13 cellular contexts compared by ENCODE assay signal in the genomic region with DNA sequence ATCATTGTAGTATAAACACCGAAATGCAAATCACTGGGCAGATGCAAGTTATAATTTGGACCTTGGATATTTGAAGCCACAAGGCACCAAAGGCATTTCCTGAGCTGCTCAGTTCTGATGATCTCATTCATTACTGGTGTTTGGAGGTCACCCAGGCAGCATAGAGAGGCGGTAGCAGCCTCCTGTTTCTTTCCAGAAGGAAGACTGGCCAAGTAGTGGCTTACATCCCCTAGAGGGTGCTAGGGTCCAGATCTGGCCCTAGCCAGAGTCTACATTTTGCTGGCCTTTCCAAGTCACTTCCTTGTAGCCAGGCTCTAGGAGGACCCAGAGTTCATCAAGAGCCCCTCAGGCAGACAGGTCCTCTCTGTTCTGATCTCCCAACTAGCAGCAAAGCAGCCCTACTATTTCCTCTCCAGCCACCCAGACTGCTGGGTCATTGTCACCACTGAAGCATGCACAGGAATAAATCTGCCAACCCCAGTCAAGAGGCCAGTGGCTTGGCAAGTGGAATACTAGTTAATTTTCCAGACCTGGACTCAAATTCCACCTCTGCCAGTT. TPM values are rescaled to one million over a fixed set of nuclear protein-coding genes. Genes with fewer than 3 reads are reported as not detected.
DNase-seq lines count a peak whose midpoint lies in the region; ATAC-seq and TF ChIP-seq lines count a peak whose summit lies in the region.
"Had no signal": no experiment of that assay in that cellular context is flagged by ENCODE, and none has a peak within 500 bp of the region (broad histone marks: within the 10 kb centered on the region; RNA-seq: fewer than 3 reads in every experiment).

No MANE protein-coding gene starts in this region.

- H3K27ac ChIP-seq in right cardiac atrium (ENCODE audit: low read length) (no peak overlapping the region), aorta (ENCODE audit: low read depth in 1 of 2, low read length in 2 of 2) (peak overlapping the region; percentile 63 to 95)
- H3K27ac ChIP-seq: C4-2B, HL-60 had no signal

- CTCF ChIA-PET in WTC11 (lab: Charles Lee): no interaction called here

- POLR2A ChIA-PET in WTC11 (lab: Charles Lee): no interaction called here

- no peak for TF ChIP-seq CTCF in WTC11 (IDR thresholded peaks at IDR 0.05)

- no peaks in the 10 kb centered on the region for H3K9me3 Mint-ChIP-seq in WTC11
- H3K9me3 Mint-ChIP-seq: activated naive CD4-positive, alpha-beta T cell treated with anti-CD3 and anti-CD28 coated beads, Interleukin-2, amount 10 ng/mL, durations not matched to agents 7 days and 5 days; memory B cell had no signal

- H3K4me1 ChIP-seq in right cardiac atrium (ENCODE audit: control insufficient read depth, insufficient read depth, low read length) (no peaks in the 10 kb centered on the region), aorta (ENCODE audit: control insufficient read depth in 1 of 2, insufficient read depth in 2 of 2, low read length in 2 of 2) (peaks cover 3 to 4% of the 10 kb centered on the region in 2 donors)

- DNase-seq in Right ventricle myocardium inferior (ENCODE audit: missing footprints): no peak
- DNase-seq in cardiac septum (ENCODE audit: low spot score): no peak
- DNase-seq in WTC11 (ENCODE audit: low spot score): no peak
- peak in 2 of 3 donors; percentile 24 to 56 for DNase-seq in right cardiac atrium
- DNase-seq in aorta: peak in 1 of 2 donors; percentile 69
- no peak for DNase-seq in NK-92 (lab: John Stamatoyannopoulos, UW; ENCODE audit: unreplicated experiment)
- DNase-seq: activated naive CD4-positive, alpha-beta T cell treated with anti-CD3 and anti-CD28 coated beads, Interleukin-2, amount 10 ng/mL, durations not matched to agents 7 days and 5 days; SHP77 had no signal

- H3K4me3 ChIP-seq in right cardiac atrium (ENCODE audit: low read length): no peak overlapping the region
- H3K4me3 ChIP-seq in aorta (ENCODE audit: low read length in 2 of 2): no peak overlapping the region

- H3K36me3 ChIP-seq in aorta (ENCODE audit: control insufficient read depth in 1 of 2, insufficient read depth in 2 of 2, low read length in 1 of 2): no peaks in the 10 kb centered on the region

- peaks cover 12% of the 10 kb centered on the region for H3K4me1 Mint-ChIP-seq in WTC11

- 44% methylated on average over 2 of the region's 2 CpGs for WGBS in right cardiac atrium
- WGBS in aorta, 2 donors: 6 to 8% methylated on average over 2 of the region's 2 CpGs

- H3K27me3 Mint-ChIP-seq in WTC11 (ENCODE audit: low read depth): peaks cover 62% of the 10 kb centered on the region

- intact Hi-C loops in Right ventricle myocardium inferior (cut with DNase I) (no loop called here), cardiac septum (cut with DNase I) (loop anchor here (5.0 kb wide), 1 partner anchor 528 kb away; no protein-coding TSS in a partner anchor), right cardiac atrium (cut with DNase I) (loop anchor here in 1 of 4 donors (10.0 kb wide), 1 partner anchor 461 kb away; no protein-coding TSS in a partner anchor), aorta (cut with DNase I) (loop anchor here in 1 of 2 donors (5.0 to 10.0 kb wide), 2 partner anchors 58 to 221 kb away; a partner anchor contains a TSS)

- no peaks in the 10 kb centered on the region for H3K9me3 ChIP-seq in right cardiac atrium (ENCODE audit: control insufficient read depth, low read length)
- no peaks in the 10 kb centered on the region for H3K9me3 ChIP-seq in aorta (ENCODE audit: control insufficient read depth, low read length)

- H3K27ac Mint-ChIP-seq in WTC11: no peak overlapping the region
- H3K27ac Mint-ChIP-seq: activated naive CD4-positive, alpha-beta T cell treated with anti-CD3 and anti-CD28 coated beads, Interleukin-2, amount 10 ng/mL, durations not matched to agents 7 days and 5 days; memory B cell had no signal

- H3K27me3 ChIP-seq in right cardiac atrium (ENCODE audit: control insufficient read depth, insufficient read depth) (no peaks in the 10 kb centered on the region), aorta (ENCODE audit: control insufficient read depth in 1 of 2, insufficient read depth in 2 of 2, low read length in 1 of 2) (no peaks in the 10 kb centered on the region)

- H3K36me3 Mint-ChIP-seq in WTC11: no peaks in the 10 kb centered on the region
- H3K36me3 Mint-ChIP-seq: activated naive CD4-positive, alpha-beta T cell treated with anti-CD3 and anti-CD28 coated beads, Interleukin-2, amount 10 ng/mL, durations not matched to agents 7 days and 5 days; memory B cell had no signal

- H3K4me3 Mint-ChIP-seq in WTC11: no peak overlapping the region
- H3K4me3 Mint-ChIP-seq: activated naive CD4-positive, alpha-beta T cell treated with anti-CD3 and anti-CD28 coated beads, Interleukin-2, amount 10 ng/mL, durations not matched to agents 7 days and 5 days; memory B cell had no signal

- ATAC-seq in Right ventricle myocardium inferior (peak; percentile 84), WTC11 (peak; percentile 44), right cardiac atrium (peak; percentile 76 to 89), aorta (ENCODE audit: low FRiP score) (peak; percentile 86), GM18520 (IDR thresholded peaks at IDR 0.05; ENCODE audit: unreplicated experiment) (no peak), HG02884 (IDR thresholded peaks at IDR 0.05; ENCODE audit: unreplicated experiment) (no peak)

TF ChIP-seq in WTC11, 78 proteins besides CTCF, POLR2A, EP300 and RAD21 (continues in another document):
- no peak for TF ChIP-seq ELF4 (CRISPR knock-in tag; IDR thresholded peaks at IDR 0.05; ENCODE audit: low read depth)
- TF ChIP-seq, protein P1, sequence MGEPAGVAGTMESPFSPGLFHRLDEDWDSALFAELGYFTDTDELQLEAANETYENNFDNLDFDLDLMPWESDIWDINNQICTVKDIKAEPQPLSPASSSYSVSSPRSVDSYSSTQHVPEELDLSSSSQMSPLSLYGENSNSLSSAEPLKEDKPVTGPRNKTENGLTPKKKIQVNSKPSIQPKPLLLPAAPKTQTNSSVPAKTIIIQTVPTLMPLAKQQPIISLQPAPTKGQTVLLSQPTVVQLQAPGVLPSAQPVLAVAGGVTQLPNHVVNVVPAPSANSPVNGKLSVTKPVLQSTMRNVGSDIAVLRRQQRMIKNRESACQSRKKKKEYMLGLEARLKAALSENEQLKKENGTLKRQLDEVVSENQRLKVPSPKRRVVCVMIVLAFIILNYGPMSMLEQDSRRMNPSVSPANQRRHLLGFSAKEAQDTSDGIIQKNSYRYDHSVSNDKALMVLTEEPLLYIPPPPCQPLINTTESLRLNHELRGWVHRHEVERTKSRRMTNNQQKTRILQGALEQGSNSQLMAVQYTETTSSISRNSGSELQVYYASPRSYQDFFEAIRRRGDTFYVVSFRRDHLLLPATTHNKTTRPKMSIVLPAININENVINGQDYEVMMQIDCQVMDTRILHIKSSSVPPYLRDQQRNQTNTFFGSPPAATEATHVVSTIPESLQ (CRISPR knock-in tag; IDR thresholded peaks at IDR 0.05): no peak
- no peak for TF ChIP-seq HMGA2 (CRISPR knock-in tag; IDR thresholded peaks at IDR 0.05)
- no peak for TF ChIP-seq TEAD4 (CRISPR knock-in tag; IDR thresholded peaks at IDR 0.05)
- TF ChIP-seq NR3C1 (CRISPR knock-in tag; conservative IDR thresholded peaks at IDR 0.05; ENCODE audit: low read depth): no peak
- no peak for TF ChIP-seq GRHL2 (CRISPR knock-in tag; IDR thresholded peaks at IDR 0.05; ENCODE audit: insufficient replicate concordance, severe bottlenecking)
- TF ChIP-seq CREB1 (CRISPR knock-in tag; IDR thresholded peaks at IDR 0.05): no peak
- no peak for TF ChIP-seq RELA (CRISPR knock-in tag; IDR thresholded peaks at IDR 0.05; ENCODE audit: borderline replicate concordance)
- TF ChIP-seq, protein P2, sequence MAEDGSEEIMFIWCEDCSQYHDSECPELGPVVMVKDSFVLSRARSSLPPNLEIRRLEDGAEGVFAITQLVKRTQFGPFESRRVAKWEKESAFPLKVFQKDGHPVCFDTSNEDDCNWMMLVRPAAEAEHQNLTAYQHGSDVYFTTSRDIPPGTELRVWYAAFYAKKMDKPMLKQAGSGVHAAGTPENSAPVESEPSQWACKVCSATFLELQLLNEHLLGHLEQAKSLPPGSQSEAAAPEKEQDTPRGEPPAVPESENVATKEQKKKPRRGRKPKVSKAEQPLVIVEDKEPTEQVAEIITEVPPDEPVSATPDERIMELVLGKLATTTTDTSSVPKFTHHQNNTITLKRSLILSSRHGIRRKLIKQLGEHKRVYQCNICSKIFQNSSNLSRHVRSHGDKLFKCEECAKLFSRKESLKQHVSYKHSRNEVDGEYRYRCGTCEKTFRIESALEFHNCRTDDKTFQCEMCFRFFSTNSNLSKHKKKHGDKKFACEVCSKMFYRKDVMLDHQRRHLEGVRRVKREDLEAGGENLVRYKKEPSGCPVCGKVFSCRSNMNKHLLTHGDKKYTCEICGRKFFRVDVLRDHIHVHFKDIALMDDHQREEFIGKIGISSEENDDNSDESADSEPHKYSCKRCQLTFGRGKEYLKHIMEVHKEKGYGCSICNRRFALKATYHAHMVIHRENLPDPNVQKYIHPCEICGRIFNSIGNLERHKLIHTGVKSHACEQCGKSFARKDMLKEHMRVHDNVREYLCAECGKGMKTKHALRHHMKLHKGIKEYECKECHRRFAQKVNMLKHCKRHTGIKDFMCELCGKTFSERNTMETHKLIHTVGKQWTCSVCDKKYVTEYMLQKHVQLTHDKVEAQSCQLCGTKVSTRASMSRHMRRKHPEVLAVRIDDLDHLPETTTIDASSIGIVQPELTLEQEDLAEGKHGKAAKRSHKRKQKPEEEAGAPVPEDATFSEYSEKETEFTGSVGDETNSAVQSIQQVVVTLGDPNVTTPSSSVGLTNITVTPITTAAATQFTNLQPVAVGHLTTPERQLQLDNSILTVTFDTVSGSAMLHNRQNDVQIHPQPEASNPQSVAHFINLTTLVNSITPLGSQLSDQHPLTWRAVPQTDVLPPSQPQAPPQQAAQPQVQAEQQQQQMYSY (CRISPR knock-in tag; IDR thresholded peaks at IDR 0.05): no peak

RNA-seq across cellular contexts. Expression of a gene that starts 33.4 kb away (rescaled TPM):
- total RNA-seq in Right ventricle myocardium inferior (114 TPM), cardiac septum (67.7 TPM), WTC11 (2021) (46.4 to 48.3 TPM (median 47.4 TPM) in 3 replicates), right cardiac atrium (100 to 1,000 TPM in 1 of 4 donors, 10 to 100 TPM in 3; 79.0 to 107 (median 86.8) TPM), aorta (10 to 100 TPM; 40.5 to 41.7 TPM)
- polyA plus RNA-seq in right cardiac atrium (133 TPM), aorta (10 to 100 TPM; 54.1 to 57.8 TPM)

RNA-seq across cellular contexts. Expression of a gene that starts 59.3 kb away (rescaled TPM):
- total RNA-seq in Right ventricle myocardium inferior (2.7 TPM), cardiac septum (4.9 TPM), WTC11 (2021) (0.11 to 0.16 TPM in 2 of 3 replicates, not detected in the other), right cardiac atrium (1 to 10 TPM; 2.0 to 3.6 (median 2.5) TPM), aorta (10 to 100 TPM in 1 of 2 donors, 1 to 10 TPM in 1; 5.4 to 16.0 TPM)
- polyA plus RNA-seq in right cardiac atrium (1.3 TPM), aorta (1 to 10 TPM; 3.8 to 8.0 TPM)

Comparison
In these comparisons a context has a peak if more than half of its experiments do, and no peak if none do; other contexts are left out.
1. DNase-seq: peak in right cardiac atrium (2 of 3); none in Right ventricle myocardium inferior (single experiment), cardiac septum (single experiment), WTC11 (single experiment) and NK-92 (single experiment).
2. ATAC-seq: peak in Right ventricle myocardium inferior (single experiment), WTC11 (single experiment), right cardiac atrium (2 of 2) and aorta (single experiment); none in GM18520 (single experiment) and HG02884 (single experiment).